In the genomic region with DNA sequence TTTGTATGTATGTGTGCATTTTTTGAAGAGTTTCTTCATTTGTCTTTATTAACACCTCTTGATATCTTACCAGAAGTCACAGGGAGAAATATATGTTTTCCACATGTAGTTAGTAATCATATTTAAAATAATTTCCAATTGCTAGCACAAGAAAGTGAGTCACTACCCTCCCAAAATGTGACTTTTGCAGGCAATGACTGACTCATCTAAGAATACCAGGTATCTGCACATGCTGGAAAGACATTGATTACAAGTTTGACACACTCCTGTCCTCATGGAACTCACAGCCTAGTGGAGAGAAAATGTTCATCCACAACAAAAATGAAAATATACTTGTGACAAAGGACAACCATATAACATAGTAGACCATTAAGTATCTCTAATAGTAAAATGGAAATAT, we compare ENCODE assay signal across 31 cellular contexts.
DNase-seq lines count a peak whose midpoint lies in the region; ATAC-seq and TF ChIP-seq lines count a peak whose summit lies in the region.
"Had no signal": no experiment of that assay in that cellular context is flagged by ENCODE, and none has a peak within 500 bp of the region (broad histone marks: within the 10 kb centered on the region; RNA-seq: fewer than 3 reads in every experiment).

No MANE protein-coding gene starts in this region.

- H3K27me3 Mint-ChIP-seq in nephron (ENCODE audit: low read depth) = no peaks in the 10 kb centered on the region
- H3K27me3 Mint-ChIP-seq: CD4-positive, CD25-positive, alpha-beta regulatory T cell; dendritic cell treated with granulocyte-macrophage colony-stimulating factor and Interleukin-4, amounts not matched to agents 40 ng/mL and 50 ng/mL, for 4 days had no signal

- DNase-seq in ELR (ENCODE audit: low read depth) (peak; percentile 61), M059J (ENCODE audit: low read depth) (peak; percentile 58), choroid plexus epithelial cell (ENCODE audit: low read depth) (peak; percentile 7), activated T-cell treated with anti-CD3 and anti-CD28 coated beads for 4 hours (no peak), activated gamma-delta T cell (lab: John Stamatoyannopoulos, UW) (no peak)
- no peak for DNase-seq in activated naive CD4-positive, alpha-beta T cell treated with anti-CD3 and anti-CD28 coated beads, Interleukin-2, amount 50 U/mL, for 72 hours (ENCODE audit: low spot score in 2 of 2)
- DNase-seq: activated CD4-positive, alpha-beta T cell treated with anti-CD3 and anti-CD28 coated beads for 4 hours; activated CD8-positive, alpha-beta memory T cell treated with anti-CD3 and anti-CD28 coated beads for 24 hours; activated naive CD4-positive, alpha-beta T cell treated with anti-CD3 and anti-CD28 coated beads for 36 hours; activated T-cell treated with anti-CD3 and anti-CD28 coated beads, Interleukin-2, amount 50 U/mL, for 4 hours; amygdala; caudate nucleus; CD4-positive, CD25-positive, alpha-beta regulatory T cell; hippocampal formation; immature natural killer cell; left lung; natural killer cell; NCI-H146; NCI-H510A; NK-92 treated with Interleukin-12 subunit alpha and Interleukin-12 subunit beta, amount 100 ng/mL, for 24 hours; pancreas; Peyer's patch; stimulated activated CD4-positive, alpha-beta T cell treated with anti-CD3 and anti-CD28 coated beads, Interleukin-12 subunit alpha, Interleukin-12 subunit beta, amount 100 ng/mL, for 4 hours; T-helper 2 cell had no signal

- H3K27ac Mint-ChIP-seq in nephron = peak overlapping the region in 2 of 3 experiments; percentile 68 to 88
- H3K27ac Mint-ChIP-seq in activated naive CD4-positive, alpha-beta T cell treated with anti-CD3 and anti-CD28 coated beads, Interleukin-2, amount 50 U/mL, for 72 hours = no peak overlapping the region
- H3K27ac Mint-ChIP-seq: activated naive CD4-positive, alpha-beta T cell treated with anti-CD3 and anti-CD28 coated beads for 36 hours; CD4-positive, CD25-positive, alpha-beta regulatory T cell; dendritic cell treated with granulocyte-macrophage colony-stimulating factor and Interleukin-4, amounts not matched to agents 40 ng/mL and 50 ng/mL, for 4 days; immature natural killer cell; natural killer cell; stimulated activated naive CD8-positive, alpha-beta T cell treated with anti-CD3 and anti-CD28 coated beads, Interleukin-15, Interleukin-2, amounts not matched to agents 100 ng/mL and 50 ng/mL, for 24 hours had no signal

- H3K4me3 ChIP-seq in choroid plexus epithelial cell (ENCODE audit: low read depth, low read length) = no peak overlapping the region
- H3K4me3 ChIP-seq: gastrocnemius medialis, left lung, pancreas, Peyer's patch, thyroid gland had no signal

- H3K36me3 Mint-ChIP-seq in nephron (ENCODE audit: low read depth) = peaks cover 6% of the 10 kb centered on the region
- no peaks in the 10 kb centered on the region for H3K36me3 Mint-ChIP-seq in activated naive CD4-positive, alpha-beta T cell treated with anti-CD3 and anti-CD28 coated beads, Interleukin-2, amount 50 U/mL, for 72 hours
- H3K36me3 Mint-ChIP-seq: CD4-positive, CD25-positive, alpha-beta regulatory T cell; immature natural killer cell; natural killer cell had no signal

- H3K4me1 Mint-ChIP-seq in nephron = peaks cover 28% of the 10 kb centered on the region
- H3K4me1 Mint-ChIP-seq: CD4-positive, CD25-positive, alpha-beta regulatory T cell; immature natural killer cell; natural killer cell had no signal

- no peaks in the 10 kb centered on the region for H3K9me3 Mint-ChIP-seq in nephron
- no peaks in the 10 kb centered on the region for H3K9me3 Mint-ChIP-seq in activated naive CD4-positive, alpha-beta T cell treated with anti-CD3 and anti-CD28 coated beads, Interleukin-2, amount 50 U/mL, for 72 hours
- H3K9me3 Mint-ChIP-seq: dendritic cell treated with granulocyte-macrophage colony-stimulating factor and Interleukin-4, amounts not matched to agents 40 ng/mL and 50 ng/mL, for 4 days; stimulated activated naive CD8-positive, alpha-beta T cell treated with anti-CD3 and anti-CD28 coated beads, Interleukin-15, Interleukin-2, amounts not matched to agents 100 ng/mL and 50 ng/mL, for 24 hours had no signal

- no peak overlapping the region for H3K4me3 Mint-ChIP-seq in nephron
- H3K4me3 Mint-ChIP-seq: activated naive CD4-positive, alpha-beta T cell treated with anti-CD3 and anti-CD28 coated beads for 36 hours; activated T-cell treated with anti-CD3 and anti-CD28 coated beads, Interleukin-2, amount 50 U/mL, for 4 hours; CD4-positive, CD25-positive, alpha-beta regulatory T cell; dendritic cell treated with granulocyte-macrophage colony-stimulating factor and Interleukin-4, amounts not matched to agents 40 ng/mL and 50 ng/mL, for 4 days; immature natural killer cell; mesothelial cell of epicardium; natural killer cell; stimulated activated naive CD8-positive, alpha-beta T cell treated with anti-CD3 and anti-CD28 coated beads, Interleukin-15, Interleukin-2, amounts not matched to agents 100 ng/mL and 50 ng/mL, for 24 hours had no signal

- no peak for ATAC-seq in GM19351 (IDR thresholded peaks at IDR 0.05; ENCODE audit: unreplicated experiment)
- ATAC-seq in activated naive CD4-positive, alpha-beta T cell treated with anti-CD3 and anti-CD28 coated beads, Interleukin-2, amount 50 U/mL, for 72 hours = no peak
- ATAC-seq: activated T-cell treated with anti-CD3 and anti-CD28 coated beads, Interleukin-2, amount 50 U/mL, for 4 hours; gastrocnemius medialis; natural killer cell had no signal

- TF ChIP-seq CTCF in choroid plexus epithelial cell (conservative IDR thresholded peaks at IDR 0.05; ENCODE audit: low read depth, low read length) = no peak
- no peak for TF ChIP-seq CTCF in nephron (IDR thresholded peaks at IDR 0.05; ENCODE audit: unreplicated experiment in 3 of 3)

Comparison
In these comparisons a context has a peak if more than half of its experiments do, and no peak if none do; other contexts are left out.
1. DNase-seq: peak in ELR (single experiment), M059J (single experiment) and choroid plexus epithelial cell (single experiment); none in activated T-cell treated with anti-CD3 and anti-CD28 coated beads for 4 hours (single experiment), activated gamma-delta T cell (single experiment) and activated naive CD4-positive, alpha-beta T cell treated with anti-CD3 and anti-CD28 coated beads, Interleukin-2, amount 50 U/mL, for 72 hours (0 of 2).
2. H3K27ac Mint-ChIP-seq: peak in nephron (2 of 3); none in activated naive CD4-positive, alpha-beta T cell treated with anti-CD3 and anti-CD28 coated beads, Interleukin-2, amount 50 U/mL, for 72 hours (0 of 2).